ENCODE assay signal across 20 cellular contexts in the genomic region with DNA sequence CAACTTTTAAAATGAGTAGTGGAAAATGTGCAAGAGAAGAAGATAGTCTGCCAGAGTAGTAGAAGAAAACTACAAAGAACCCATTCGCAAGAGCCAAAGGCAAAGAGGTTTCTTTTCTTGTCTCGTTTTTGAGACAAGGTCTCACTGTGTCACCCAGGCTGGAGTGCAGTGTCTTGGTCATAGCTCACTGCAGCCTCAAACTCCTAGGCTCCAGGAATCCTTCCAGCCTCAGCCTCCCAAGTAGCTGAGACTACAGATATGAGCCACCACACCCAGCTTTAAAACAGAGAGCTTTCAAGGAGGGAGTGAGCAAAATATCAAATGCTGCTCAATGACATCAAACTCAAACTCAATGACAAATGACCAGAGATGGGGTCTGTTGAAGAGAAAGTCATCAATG. TPM values are rescaled to one million over a fixed set of nuclear protein-coding genes. Genes with fewer than 3 reads are reported as not detected.
DNase-seq lines count a peak whose midpoint lies in the region; ATAC-seq lines count a peak whose summit lies in the region.
"Had no signal": no experiment of that assay in that cellular context is flagged by ENCODE, and none has a peak within 500 bp of the region (broad histone marks: within the 10 kb centered on the region; RNA-seq: fewer than 3 reads in every experiment).

No MANE protein-coding gene starts in this region.

- ATAC-seq in activated T-helper 17 cell treated with anti-CD3 and anti-CD28 coated beads, Interleukin-2, amount 50 U/mL, for 72 hours (replicated peaks) = peak; percentile 8
- ATAC-seq in stimulated activated effector memory CD8-positive, alpha-beta T cell treated with anti-CD3 and anti-CD28 coated beads, Interleukin-12 subunit alpha, Interleukin-12 subunit beta, amount 100 ng/mL, for 72 hours = peak; percentile 28
- ATAC-seq in HG02973 (IDR thresholded peaks at IDR 0.05; ENCODE audit: unreplicated experiment) = no peak
- ATAC-seq: A549, Right ventricle myocardium inferior had no signal

- no peak for DNase-seq in activated T-cell treated with anti-CD3 and anti-CD28 coated beads, Interleukin-2, amount 50 U/mL, for 24 hours
- no peak for DNase-seq in activated T-cell treated with anti-CD3 and anti-CD28 coated beads for 4 hours
- DNase-seq in stimulated activated CD4-positive, alpha-beta T cell treated with anti-CD3 and anti-CD28 coated beads, Interleukin-4, amount 100 ng/mL, for 24 hours = peak; percentile 23
- DNase-seq in stimulated activated CD4-positive, alpha-beta T cell treated with anti-CD3 and anti-CD28 coated beads, Interleukin-12 subunit alpha, Interleukin-12 subunit beta, amount 100 ng/mL, for 4 hours = no peak
- DNase-seq in stimulated activated effector memory CD8-positive, alpha-beta T cell treated with anti-CD3 and anti-CD28 coated beads, Interleukin-12 subunit alpha, Interleukin-12 subunit beta, amount 100 ng/mL, for 72 hours (ENCODE audit: low spot score in 2 of 2) = peak in 1 of 2 donors; percentile 66
- DNase-seq in activated CD4-positive, CD25-positive, alpha-beta regulatory T cell (lab: John Stamatoyannopoulos, UW) = no peak
- DNase-seq: CD4-positive, alpha-beta memory T cell; DMS153; GDM1; NCI-H1092 treated with DMSO at 0.1 percent for 48 hours; NCI-H2081; NK-92 treated with Interleukin-12 subunit alpha and Interleukin-12 subunit beta, amount 100 ng/mL, for 24 hours had no signal

- peaks cover 69% of the 10 kb centered on the region for H3K4me1 Mint-ChIP-seq in activated T-cell treated with anti-CD3 and anti-CD28 coated beads, Interleukin-2, amount 50 U/mL, for 24 hours (ENCODE audit: low read depth)
- peaks cover 44% of the 10 kb centered on the region for H3K4me1 Mint-ChIP-seq in activated T-helper 17 cell treated with anti-CD3 and anti-CD28 coated beads, Interleukin-2, amount 50 U/mL, for 72 hours
- H3K4me1 Mint-ChIP-seq in stimulated activated effector memory CD8-positive, alpha-beta T cell treated with anti-CD3 and anti-CD28 coated beads, Interleukin-12 subunit alpha, Interleukin-12 subunit beta, amount 100 ng/mL, for 72 hours = peaks cover 53% of the 10 kb centered on the region

- H3K9me3 Mint-ChIP-seq in activated T-cell treated with anti-CD3 and anti-CD28 coated beads, Interleukin-2, amount 50 U/mL, for 24 hours = peaks cover 10% of the 10 kb centered on the region
- H3K9me3 Mint-ChIP-seq in activated T-helper 17 cell treated with anti-CD3 and anti-CD28 coated beads, Interleukin-2, amount 50 U/mL, for 72 hours = no peaks in the 10 kb centered on the region
- H3K9me3 Mint-ChIP-seq in stimulated activated effector memory CD8-positive, alpha-beta T cell treated with anti-CD3 and anti-CD28 coated beads, Interleukin-12 subunit alpha, Interleukin-12 subunit beta, amount 100 ng/mL, for 72 hours = peaks cover 3% of the 10 kb centered on the region

- peak overlapping the region; percentile 99 for H3K27ac Mint-ChIP-seq in activated T-cell treated with anti-CD3 and anti-CD28 coated beads, Interleukin-2, amount 50 U/mL, for 24 hours
- H3K27ac Mint-ChIP-seq in activated T-helper 17 cell treated with anti-CD3 and anti-CD28 coated beads, Interleukin-2, amount 50 U/mL, for 72 hours = peak overlapping the region; percentile 96
- H3K27ac Mint-ChIP-seq in stimulated activated effector memory CD8-positive, alpha-beta T cell treated with anti-CD3 and anti-CD28 coated beads, Interleukin-12 subunit alpha, Interleukin-12 subunit beta, amount 100 ng/mL, for 72 hours = peak overlapping the region; percentile 98

- H3K4me3 Mint-ChIP-seq in activated T-cell treated with anti-CD3 and anti-CD28 coated beads, Interleukin-2, amount 50 U/mL, for 24 hours = peak overlapping the region; percentile 33
- peak overlapping the region; percentile 80 for H3K4me3 Mint-ChIP-seq in activated T-helper 17 cell treated with anti-CD3 and anti-CD28 coated beads, Interleukin-2, amount 50 U/mL, for 72 hours
- H3K4me3 Mint-ChIP-seq in stimulated activated effector memory CD8-positive, alpha-beta T cell treated with anti-CD3 and anti-CD28 coated beads, Interleukin-12 subunit alpha, Interleukin-12 subunit beta, amount 100 ng/mL, for 72 hours = peak overlapping the region; percentile 59

- peaks cover 19% of the 10 kb centered on the region for H3K36me3 Mint-ChIP-seq in activated T-cell treated with anti-CD3 and anti-CD28 coated beads, Interleukin-2, amount 50 U/mL, for 24 hours (ENCODE audit: low read depth)
- H3K36me3 Mint-ChIP-seq in activated T-helper 17 cell treated with anti-CD3 and anti-CD28 coated beads, Interleukin-2, amount 50 U/mL, for 72 hours (ENCODE audit: low read depth) = peaks cover 64% of the 10 kb centered on the region
- peaks cover 62% of the 10 kb centered on the region for H3K36me3 Mint-ChIP-seq in stimulated activated effector memory CD8-positive, alpha-beta T cell treated with anti-CD3 and anti-CD28 coated beads, Interleukin-12 subunit alpha, Interleukin-12 subunit beta, amount 100 ng/mL, for 72 hours
- H3K36me3 Mint-ChIP-seq: CD4-positive, alpha-beta memory T cell had no signal

- no peaks in the 10 kb centered on the region for H3K27me3 Mint-ChIP-seq in activated T-cell treated with anti-CD3 and anti-CD28 coated beads, Interleukin-2, amount 50 U/mL, for 24 hours
- no peaks in the 10 kb centered on the region for H3K27me3 Mint-ChIP-seq in activated T-helper 17 cell treated with anti-CD3 and anti-CD28 coated beads, Interleukin-2, amount 50 U/mL, for 72 hours

RNA-seq across cellular contexts. Expression of gene IL23R, which starts 9.5 kb away (rescaled TPM):
- total RNA-seq in activated T-helper 17 cell treated with anti-CD3 and anti-CD28 coated beads, Interleukin-2, amount 50 U/mL, for 72 hours = 10 to 100 TPM; 15.2 to 20.1 TPM
- total RNA-seq: Daoy, H4, NCI-H460, Right ventricle myocardium inferior had no signal

RNA-seq across cellular contexts. Expression of gene C1orf141, which starts 40.9 kb away (rescaled TPM):
- total RNA-seq in activated T-helper 17 cell treated with anti-CD3 and anti-CD28 coated beads, Interleukin-2, amount 50 U/mL, for 72 hours = under 1 TPM; 0.71 to 0.82 TPM
- total RNA-seq: CD4-positive, alpha-beta memory T cell; Daoy; H4; NCI-H460; OCI-LY7; Right ventricle myocardium inferior had no signal
